ENCODE assay signal across 7 cellular contexts in the genomic region with DNA sequence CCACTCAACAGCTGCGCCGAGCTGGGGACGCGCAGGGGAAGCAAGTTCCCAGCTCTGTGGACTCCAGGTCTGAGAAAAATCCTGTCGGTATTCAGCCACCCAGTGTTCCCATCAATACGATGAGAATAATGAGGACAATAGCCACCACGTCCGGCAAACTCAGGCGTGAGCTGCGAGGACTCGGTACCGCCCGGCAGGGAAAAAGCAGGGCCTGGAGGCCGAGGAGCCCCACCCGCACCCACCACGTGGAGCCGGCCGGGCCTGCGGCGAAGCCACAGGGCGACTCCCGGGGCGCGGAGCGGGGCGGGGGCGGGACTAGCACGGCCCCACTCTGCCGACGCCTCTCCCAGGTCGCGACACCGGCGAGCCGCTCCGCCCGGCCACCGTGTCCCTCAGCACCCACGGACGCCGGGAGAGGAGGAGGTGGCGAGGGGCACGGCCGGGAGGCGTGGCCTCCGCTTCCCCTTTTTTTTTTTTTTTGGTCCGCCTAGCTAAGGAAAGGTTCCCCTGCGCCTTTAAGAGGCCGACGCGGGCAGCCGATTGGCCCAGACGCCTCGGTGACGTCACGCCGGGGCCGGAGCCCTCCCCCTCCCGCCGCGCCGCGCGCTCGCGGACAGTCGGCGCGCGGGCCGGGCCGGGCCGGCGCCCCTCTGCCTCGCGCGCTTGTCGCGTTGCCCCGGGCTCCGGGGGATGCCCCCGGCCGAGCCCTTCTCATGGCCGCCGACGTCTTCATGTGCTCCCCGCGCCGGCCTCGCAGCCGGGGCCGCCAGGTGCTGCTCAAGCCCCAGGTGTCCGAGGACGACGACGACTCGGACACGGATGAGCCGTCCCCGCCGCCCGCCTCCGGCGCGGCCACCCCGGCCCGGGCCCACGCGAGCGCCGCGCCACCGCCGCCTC. TPM values are rescaled to one million over a fixed set of nuclear protein-coding genes. Genes with fewer than 3 reads are reported as not detected.
DNase-seq lines count a peak whose midpoint lies in the region; ATAC-seq, FAIRE-seq and TF ChIP-seq lines count a peak whose summit lies in the region.

A gene with protein sequence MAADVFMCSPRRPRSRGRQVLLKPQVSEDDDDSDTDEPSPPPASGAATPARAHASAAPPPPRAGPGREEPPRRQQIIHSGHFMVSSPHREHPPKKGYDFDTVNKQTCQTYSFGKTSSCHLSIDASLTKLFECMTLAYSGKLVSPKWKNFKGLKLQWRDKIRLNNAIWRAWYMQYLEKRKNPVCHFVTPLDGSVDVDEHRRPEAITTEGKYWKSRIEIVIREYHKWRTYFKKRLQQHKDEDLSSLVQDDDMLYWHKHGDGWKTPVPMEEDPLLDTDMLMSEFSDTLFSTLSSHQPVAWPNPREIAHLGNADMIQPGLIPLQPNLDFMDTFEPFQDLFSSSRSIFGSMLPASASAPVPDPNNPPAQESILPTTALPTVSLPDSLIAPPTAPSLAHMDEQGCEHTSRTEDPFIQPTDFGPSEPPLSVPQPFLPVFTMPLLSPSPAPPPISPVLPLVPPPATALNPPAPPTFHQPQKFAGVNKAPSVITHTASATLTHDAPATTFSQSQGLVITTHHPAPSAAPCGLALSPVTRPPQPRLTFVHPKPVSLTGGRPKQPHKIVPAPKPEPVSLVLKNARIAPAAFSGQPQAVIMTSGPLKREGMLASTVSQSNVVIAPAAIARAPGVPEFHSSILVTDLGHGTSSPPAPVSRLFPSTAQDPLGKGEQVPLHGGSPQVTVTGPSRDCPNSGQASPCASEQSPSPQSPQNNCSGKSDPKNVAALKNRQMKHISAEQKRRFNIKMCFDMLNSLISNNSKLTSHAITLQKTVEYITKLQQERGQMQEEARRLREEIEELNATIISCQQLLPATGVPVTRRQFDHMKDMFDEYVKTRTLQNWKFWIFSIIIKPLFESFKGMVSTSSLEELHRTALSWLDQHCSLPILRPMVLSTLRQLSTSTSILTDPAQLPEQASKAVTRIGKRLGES (plus strand): TSS at position 616 of the 897 bp plus-strand sequence. CDS start 98 bp downstream, at position 714.

- H3K9me3 ChIP-seq in astrocyte (ENCODE audit: insufficient read depth, low read depth, low read length) = no peaks in the 10 kb centered on the region

- H3K27ac ChIP-seq in astrocyte (ENCODE audit: low read depth, low read length) = peak within 1 kb of the TSS; percentile 49

- no peaks in the 10 kb centered on the region for H3K27me3 Mint-ChIP-seq in astrocyte (ENCODE audit: low read depth, unreplicated experiment)

- peak within 1 kb of the TSS; percentile 92 for H3K9ac ChIP-seq in astrocyte (ENCODE audit: low read length)

- peaks cover 45% of the 10 kb centered on the region for H3K79me2 ChIP-seq in astrocyte (ENCODE audit: insufficient read depth, low read length)

- H3K4me3 Mint-ChIP-seq in astrocyte (ENCODE audit: unreplicated experiment) = peak within 1 kb of the TSS; percentile 91

- peak; percentile 57 for DNase-seq in NCI-H2029 treated with DMSO at 0.1 percent for 48 hours (lab: John Stamatoyannopoulos, UW)
- peak; percentile 81 for DNase-seq in T-helper 22 cell (ENCODE audit: low read depth)
- peak; percentile 78 for DNase-seq in astrocyte (ENCODE audit: low read depth)
- peak; percentile 95 for DNase-seq in hepatic stellate cell (ENCODE audit: low spot score)
- DNase-seq in retinal pigment epithelial cell (ENCODE audit: low read depth) = no peak

- peak within 1 kb of the TSS; percentile 90 for H3K4me2 ChIP-seq in astrocyte (ENCODE audit: low read length)

- peak within 1 kb of the TSS; percentile 78 for H3K4me3 ChIP-seq in astrocyte (ENCODE audit: insufficient read depth, low read depth, low read length)
- H3K4me3 ChIP-seq in retinal pigment epithelial cell (ENCODE audit: low read length) = peak within 1 kb of the TSS; percentile 70

- peak; percentile 77 for ATAC-seq in GM18502 (IDR thresholded peaks at IDR 0.05; ENCODE audit: poor library complexity, unreplicated experiment)
- ATAC-seq in HG02943 (IDR thresholded peaks at IDR 0.05; ENCODE audit: low read depth, unreplicated experiment) = peak; percentile 70

- peaks cover 36% of the 10 kb centered on the region for H4K20me1 ChIP-seq in astrocyte (ENCODE audit: insufficient read depth, low read length)

- H3K4me1 ChIP-seq in astrocyte (ENCODE audit: insufficient read depth, low read length) = peaks cover 36% of the 10 kb centered on the region

- FAIRE-seq in astrocyte (lab: Jason Lieb, UNC) = no peak

- H3K4me1 Mint-ChIP-seq in astrocyte (ENCODE audit: low read depth, unreplicated experiment) = peaks cover 22% of the 10 kb centered on the region

- no peaks in the 10 kb centered on the region for H3K9me3 Mint-ChIP-seq in astrocyte (ENCODE audit: unreplicated experiment)

- peak within 1 kb of the TSS; percentile 90 for H2AFZ ChIP-seq in astrocyte (ENCODE audit: low read depth, low read length)

- peaks cover 3% of the 10 kb centered on the region for H3K36me3 Mint-ChIP-seq in astrocyte (ENCODE audit: low read depth, unreplicated experiment)

- no peak for TF ChIP-seq CTCF in astrocyte (IDR thresholded peaks at IDR 0.05; ENCODE audit: insufficient read depth, low read depth, low read length)
- TF ChIP-seq CTCF in retinal pigment epithelial cell (conservative IDR thresholded peaks at IDR 0.05; ENCODE audit: low read depth, low read length) = no peak

- H3K27ac Mint-ChIP-seq in astrocyte (ENCODE audit: unreplicated experiment) = peak within 1 kb of the TSS; percentile 93

- no peaks in the 10 kb centered on the region for H3K27me3 ChIP-seq in astrocyte (ENCODE audit: insufficient read depth, low read length)

- no peaks in the 10 kb centered on the region for H3K36me3 ChIP-seq in astrocyte (ENCODE audit: insufficient read depth, low read length)

RNA-seq across cellular contexts. Expression of the gene that starts here (rescaled TPM):
- total RNA-seq in astrocyte = 62.5 and 73.4 TPM in 2 replicates
